In genomic region chr20:62926229-62927127, GRCh38 we compare ENCODE assay signal across 8 cellular contexts. TPM values are rescaled to one million over a fixed set of nuclear protein-coding genes. Genes with fewer than 3 reads are reported as not detected.
DNase-seq lines count a peak whose midpoint lies in the region; ATAC-seq and TF ChIP-seq lines count a peak whose summit lies in the region.

Gene DIDO1 (minus strand): TSS chr20:62926505.

- H3K4me1 Mint-ChIP-seq in GM23338 (peaks cover 49% of the 10 kb centered on the region), neural progenitor cell (peaks cover 52% of the 10 kb centered on the region)

- peak within 1 kb of the TSS; percentile 97 for H3K27ac Mint-ChIP-seq in GM23338
- peak within 1 kb of the TSS; percentile 57 for H3K27ac Mint-ChIP-seq in neural progenitor cell

- H3K27ac ChIP-seq in GM23338 (ENCODE audit: low read depth) (peak within 1 kb of the TSS; percentile 94), neural progenitor cell (peak within 1 kb of the TSS; percentile 73)

- H3K27me3 ChIP-seq in GM23338 (ENCODE audit: insufficient read depth) (no peaks in the 10 kb centered on the region), neural progenitor cell (no peaks in the 10 kb centered on the region)

- ATAC-seq in GM23338: peak; percentile 60

- DNase-seq in EH (ENCODE audit: low read depth): peak; percentile 84
- DNase-seq in GM23338 (ENCODE audit: low spot score): peak; percentile 90
- DNase-seq in activated effector memory CD4-positive, alpha-beta T cell treated with Interleukin-2 at 50 U/mL for 16 hours: peak; percentile 86
- peak; percentile 80 for DNase-seq in fibroblast of villous mesenchyme (ENCODE audit: low read depth)
- peak; percentile 96 for DNase-seq in neural progenitor cell (ENCODE audit: low spot score)
- peak; percentile 59 for DNase-seq in stromal cell of bone marrow (ENCODE audit: low read depth)

- H3F3A ChIP-seq in GM23338 (replicated peaks; ENCODE audit: low read depth) (peaks cover 54% of the 10 kb centered on the region), neural progenitor cell (ENCODE audit: low read depth) (peaks cover 47% of the 10 kb centered on the region)

- H3K36me3 ChIP-seq in GM23338 (ENCODE audit: insufficient read depth) (peaks cover 2% of the 10 kb centered on the region; the same call in 1 of the 2 replicates), neural progenitor cell (no peaks in the 10 kb centered on the region)

- TF ChIP-seq CTCF in GM23338 (conservative IDR thresholded peaks at IDR 0.05; ENCODE audit: low read depth in 2 of 2): peak; percentile 29 to 51; a peak in 3 of 4 replicates
- TF ChIP-seq CTCF in LNCAP (IDR thresholded peaks at IDR 0.05): peak; percentile 63; the same call in 1 of the 2 replicates
- peak; percentile 56 for TF ChIP-seq CTCF in fibroblast of villous mesenchyme (IDR thresholded peaks at IDR 0.05; ENCODE audit: insufficient read depth, low read depth, low read length)
- peak; percentile 64 for TF ChIP-seq CTCF in neural progenitor cell (IDR thresholded peaks at IDR 0.05)

- peak within 1 kb of the TSS; percentile 88 for H3K9ac ChIP-seq in neural progenitor cell

- no peaks in the 10 kb centered on the region; the same call in 2 of the 3 replicates for H3K9me3 Mint-ChIP-seq in GM23338
- no peaks in the 10 kb centered on the region for H3K9me3 Mint-ChIP-seq in neural progenitor cell

- H3K4me1 ChIP-seq in GM23338 (ENCODE audit: insufficient read depth) (peaks cover 62% of the 10 kb centered on the region), neural progenitor cell (peaks cover 28% of the 10 kb centered on the region)

- H3K4me2 ChIP-seq in GM23338 (peak within 1 kb of the TSS; percentile 97), neural progenitor cell (peak within 1 kb of the TSS; percentile 97)

- peaks cover 36% of the 10 kb centered on the region for H4K20me1 ChIP-seq in GM23338 (replicated peaks; ENCODE audit: insufficient read depth)
- peaks cover 95% of the 10 kb centered on the region for H4K20me1 ChIP-seq in neural progenitor cell (ENCODE audit: low read depth)

- H3K36me3 Mint-ChIP-seq in GM23338 (ENCODE audit: low read depth): peaks cover 13% of the 10 kb centered on the region; the same call in 2 of the 3 replicates
- peaks cover 2% of the 10 kb centered on the region for H3K36me3 Mint-ChIP-seq in neural progenitor cell

- TF ChIP-seq POLR2A in Raji (IDR thresholded peaks at IDR 0.05; ENCODE audit: insufficient read depth, low read depth, low read length): peak; percentile 55

- no peaks in the 10 kb centered on the region for H3K9me2 ChIP-seq in GM23338 (ENCODE audit: insufficient read depth)

- peak within 1 kb of the TSS; percentile 95 for H3K4me3 Mint-ChIP-seq in GM23338
- H3K4me3 Mint-ChIP-seq in neural progenitor cell: peak within 1 kb of the TSS; percentile 97

- H2AFZ ChIP-seq in GM23338 (no peak within 1 kb of the TSS), neural progenitor cell (replicated peaks) (no peak within 1 kb of the TSS)

- H3K4me3 ChIP-seq in GM23338 (peak within 1 kb of the TSS; percentile 95), fibroblast of villous mesenchyme (ENCODE audit: low read depth, low read length) (peak within 1 kb of the TSS; percentile 96), neural progenitor cell (peak within 1 kb of the TSS; percentile 99)

- no peaks in the 10 kb centered on the region for H3K9me3 ChIP-seq in neural progenitor cell (ENCODE audit: low read depth)

- H3K79me2 ChIP-seq in GM23338 (replicated peaks; ENCODE audit: insufficient read depth) (peaks cover 84% of the 10 kb centered on the region), neural progenitor cell (ENCODE audit: low read depth) (peaks cover 98% of the 10 kb centered on the region)

- H3K27me3 Mint-ChIP-seq in GM23338 (ENCODE audit: insufficient read depth, low read depth, poor library complexity) (peaks cover 23% of the 10 kb centered on the region), neural progenitor cell (ENCODE audit: insufficient read depth, low read depth) (peaks cover 2% of the 10 kb centered on the region)

TF ChIP-seq in GM23338, 12 proteins besides CTCF, POLR2A, EP300 and RAD21:
- TF ChIP-seq ZNF114 (CRISPR knock-in tag; IDR thresholded peaks at IDR 0.05) (no peak), JUNB (IDR thresholded peaks at IDR 0.05; ENCODE audit: unreplicated experiment) (no peak), STAT1 (IDR thresholded peaks at IDR 0.05; ENCODE audit: unreplicated experiment) (no peak), CREB1 (CRISPR knock-in tag; IDR thresholded peaks at IDR 0.05; ENCODE audit: low read depth) (peak; percentile 57; the same call in 1 of the 2 replicates), POLR2AphosphoS5 (IDR thresholded peaks at IDR 0.05; ENCODE audit: low read depth) (peak; percentile 61; the same call in 1 of the 2 replicates), ETS1 (IDR thresholded peaks at IDR 0.05) (no peak), ZNF331 (CRISPR knock-in tag; IDR thresholded peaks at IDR 0.05; ENCODE audit: low read depth) (no peak)
- TF ChIP-seq, protein P1, sequence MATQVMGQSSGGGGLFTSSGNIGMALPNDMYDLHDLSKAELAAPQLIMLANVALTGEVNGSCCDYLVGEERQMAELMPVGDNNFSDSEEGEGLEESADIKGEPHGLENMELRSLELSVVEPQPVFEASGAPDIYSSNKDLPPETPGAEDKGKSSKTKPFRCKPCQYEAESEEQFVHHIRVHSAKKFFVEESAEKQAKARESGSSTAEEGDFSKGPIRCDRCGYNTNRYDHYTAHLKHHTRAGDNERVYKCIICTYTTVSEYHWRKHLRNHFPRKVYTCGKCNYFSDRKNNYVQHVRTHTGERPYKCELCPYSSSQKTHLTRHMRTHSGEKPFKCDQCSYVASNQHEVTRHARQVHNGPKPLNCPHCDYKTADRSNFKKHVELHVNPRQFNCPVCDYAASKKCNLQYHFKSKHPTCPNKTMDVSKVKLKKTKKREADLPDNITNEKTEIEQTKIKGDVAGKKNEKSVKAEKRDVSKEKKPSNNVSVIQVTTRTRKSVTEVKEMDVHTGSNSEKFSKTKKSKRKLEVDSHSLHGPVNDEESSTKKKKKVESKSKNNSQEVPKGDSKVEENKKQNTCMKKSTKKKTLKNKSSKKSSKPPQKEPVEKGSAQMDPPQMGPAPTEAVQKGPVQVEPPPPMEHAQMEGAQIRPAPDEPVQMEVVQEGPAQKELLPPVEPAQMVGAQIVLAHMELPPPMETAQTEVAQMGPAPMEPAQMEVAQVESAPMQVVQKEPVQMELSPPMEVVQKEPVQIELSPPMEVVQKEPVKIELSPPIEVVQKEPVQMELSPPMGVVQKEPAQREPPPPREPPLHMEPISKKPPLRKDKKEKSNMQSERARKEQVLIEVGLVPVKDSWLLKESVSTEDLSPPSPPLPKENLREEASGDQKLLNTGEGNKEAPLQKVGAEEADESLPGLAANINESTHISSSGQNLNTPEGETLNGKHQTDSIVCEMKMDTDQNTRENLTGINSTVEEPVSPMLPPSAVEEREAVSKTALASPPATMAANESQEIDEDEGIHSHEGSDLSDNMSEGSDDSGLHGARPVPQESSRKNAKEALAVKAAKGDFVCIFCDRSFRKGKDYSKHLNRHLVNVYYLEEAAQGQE (IDR thresholded peaks at IDR 0.05; ENCODE audit: unreplicated experiment): no peak

RNA-seq across cellular contexts. Expression of gene DIDO1, which starts in this region (rescaled TPM):
- 147 and 162 TPM in 2 replicates for total RNA-seq in GM23338 (2014; rRNA removed; shearing (Covaris generic))
- polyA plus RNA-seq in GM23338 (2016; fragmentation: Nextera tagmentation; extraction: Ambion mirVana): 61.5 and 72.4 TPM in 2 replicates
- total RNA-seq in fibroblast of villous mesenchyme (41.2 and 47.5 TPM in 2 replicates), neural progenitor cell (ENCODE audit: low replicate concordance) (64.5 and 68.5 TPM in 2 replicates)

Comparison
In these comparisons a context has a peak if more than half of its experiments do, and no peak if none do; other contexts are left out.
1. Peak in every context shown above with its lines: DNase-seq, ATAC-seq, H3K4me3 ChIP-seq and H3K27ac ChIP-seq.